8 cellular contexts compared by ENCODE assay signal in the genomic region with DNA sequence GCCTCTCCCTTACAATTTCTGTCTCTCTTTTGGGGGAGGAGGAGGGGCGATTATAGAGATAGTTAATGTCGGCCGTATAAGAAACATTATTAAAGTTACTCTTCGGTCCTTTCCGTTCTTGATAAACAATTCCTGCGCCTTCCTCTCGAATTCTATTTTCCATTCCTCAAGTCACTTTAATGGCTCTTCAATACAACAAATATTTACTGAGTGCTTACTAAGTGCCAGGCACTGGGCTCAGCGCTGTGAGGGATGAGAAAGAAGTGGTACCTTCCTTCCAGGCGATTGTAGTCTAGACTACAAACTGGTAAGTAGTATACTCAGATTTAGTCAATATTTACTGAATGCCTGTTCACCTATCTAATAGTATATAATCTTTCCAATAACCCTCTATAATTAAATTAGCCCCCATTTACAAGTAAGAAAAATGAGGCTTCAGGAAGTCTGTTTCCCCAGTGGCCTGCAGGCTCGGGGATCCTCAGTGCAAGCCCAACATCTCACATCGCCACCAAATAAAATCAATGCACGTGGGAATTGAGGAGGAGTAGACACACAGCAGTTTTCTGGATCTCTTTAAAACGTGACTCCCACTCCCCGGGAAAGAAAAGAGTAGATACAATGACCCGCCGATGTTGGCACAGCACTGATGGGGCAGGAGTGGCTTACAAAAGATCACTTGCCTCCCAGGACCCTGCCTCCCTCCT. TPM values are rescaled to one million over a fixed set of nuclear protein-coding genes. Genes with fewer than 3 reads are reported as not detected.
DNase-seq lines count a peak whose midpoint lies in the region; ATAC-seq and TF ChIP-seq lines count a peak whose summit lies in the region.

No MANE protein-coding gene starts in this region.

- peak overlapping the region; percentile 90 for H3K9ac ChIP-seq in adipocyte (ENCODE audit: low read length)

- peaks cover 36% of the 10 kb centered on the region for H3K4me1 ChIP-seq in cardiac muscle cell (ENCODE audit: low read depth)
- H3K4me1 ChIP-seq in adipocyte (ENCODE audit: control insufficient read depth, insufficient read depth, low read length), result peaks cover 34% of the 10 kb centered on the region
- H3K4me1 ChIP-seq in right lobe of liver, result peaks cover 0 to 20% (median 8%) of the 10 kb centered on the region in 4 donors

- H3K27ac Mint-ChIP-seq in type B pancreatic cell, result peak overlapping the region; percentile 91

- peak overlapping the region; percentile 92 for H3K4me3 Mint-ChIP-seq in type B pancreatic cell

- H3K36me3 ChIP-seq in cardiac muscle cell (no peaks in the 10 kb centered on the region), adipocyte (ENCODE audit: control insufficient read depth, insufficient read depth, low read length, severe bottlenecking) (no peaks in the 10 kb centered on the region), right lobe of liver (no peaks in the 10 kb centered on the region)

- H3K27ac ChIP-seq in cardiac muscle cell, result peak overlapping the region; percentile 93
- H3K27ac ChIP-seq in right lobe of liver, result peak overlapping the region; percentile 52 to 73 (median 57)

- TF ChIP-seq POLR2A in right lobe of liver (IDR thresholded peaks at IDR 0.05), result no peak

- H3K36me3 Mint-ChIP-seq in type B pancreatic cell, result no peaks in the 10 kb centered on the region

- WGBS in right lobe of liver (ENCODE audit: insufficient coverage, low coverage, low lambda C conversion rate, missing lambda C conversion rate), result 12% methylated on average over 16 of the region's 16 CpGs

- intact Hi-C loops in left cardiac atrium (cut with DNase I), result no loop called here
- intact Hi-C loops in right lobe of liver (cut with DNase I), result loop anchor here in 1 of 2 donors (10.0 kb wide), 1 partner anchor 84 kb away; no protein-coding TSS in a partner anchor

- H3K4me3 ChIP-seq in cardiac muscle cell (peak overlapping the region; percentile 70), adipocyte (ENCODE audit: low read length) (peak overlapping the region; percentile 87), right lobe of liver (peak overlapping the region; percentile 44 to 59 (median 54))

- DNase-seq in cardiac muscle cell (ENCODE audit: low read depth in 1 of 2, low spot score in 1 of 2) (no peak), left cardiac atrium (no peak), adipocyte (ENCODE audit: low read depth) (no peak), right lobe of liver (no peak), type B pancreatic cell (ENCODE audit: extremely low spot score, unreplicated experiment) (no peak), iPS-NIHi7 (ENCODE audit: extremely low spot score) (no peak)
- DNase-seq in stimulated activated CD4-positive, alpha-beta T cell treated with anti-CD3 and anti-CD28 coated beads, Interleukin-4, amount 100 ng/mL, for 1 hour, result no peak
- DNase-seq in stimulated activated CD4-positive, alpha-beta T cell treated with anti-CD3 and anti-CD28 coated beads, Interleukin-1b, Interleukin-23, amount 100 ng/mL, for 48 hours, result no peak

- TF ChIP-seq CTCF in cardiac muscle cell (IDR thresholded peaks at IDR 0.05; ENCODE audit: low read depth, low read length), result no peak
- TF ChIP-seq CTCF in right lobe of liver (IDR thresholded peaks at IDR 0.05), result no peak
- no peak for TF ChIP-seq CTCF in type B pancreatic cell (conservative IDR thresholded peaks at IDR 0.05)

- H3K9me3 Mint-ChIP-seq in type B pancreatic cell, result no peaks in the 10 kb centered on the region

- no peaks in the 10 kb centered on the region for H3K27me3 Mint-ChIP-seq in type B pancreatic cell

- no peaks in the 10 kb centered on the region for H3K9me3 ChIP-seq in cardiac muscle cell (ENCODE audit: low read depth)
- H3K9me3 ChIP-seq in adipocyte (ENCODE audit: control insufficient read depth, low read length), result no peaks in the 10 kb centered on the region
- H3K9me3 ChIP-seq in right lobe of liver, result no peaks in the 10 kb centered on the region

- no peak for ATAC-seq in left cardiac atrium
- ATAC-seq in right lobe of liver, result no peak

- H3K4me1 Mint-ChIP-seq in type B pancreatic cell (ENCODE audit: unreplicated experiment), result peaks cover 56% of the 10 kb centered on the region

- H3K27me3 ChIP-seq in cardiac muscle cell (peaks cover 3% of the 10 kb centered on the region), adipocyte (replicated peaks; ENCODE audit: control insufficient read depth, insufficient read depth, low read length) (no peaks in the 10 kb centered on the region), right lobe of liver (no peaks in the 10 kb centered on the region)

RNA-seq across cellular contexts. Expression of a gene that starts 0.6 kb away (rescaled TPM):
- total RNA-seq in cardiac muscle cell (143 and 154 TPM in 2 replicates), left cardiac atrium (10 to 100 TPM; 38.3 to 44.4 TPM), right lobe of liver (10 to 100 TPM in 2 of 6 experiments, 1 to 10 TPM in 4; 6.9 to 20.6 (median 9.3) TPM), type B pancreatic cell (ENCODE audit: low replicate concordance) (47.8 and 58.0 TPM in 2 replicates)
- polyA plus RNA-seq in cardiac muscle cell, result 49.5 and 77.0 TPM in 2 replicates

RNA-seq across cellular contexts. Expression of a gene that starts 1.8 kb away (rescaled TPM):
- total RNA-seq in cardiac muscle cell (0.46 and 1.2 TPM in 2 replicates), left cardiac atrium (under 1 TPM; 0.26 to 0.82 TPM), right lobe of liver (1 to 10 TPM in 1 of 6 experiments, under 1 TPM in 3, not detected in 2; 0.20 to 1.2 (median 0.38) TPM), type B pancreatic cell (ENCODE audit: low replicate concordance) (1.8 and 2.9 TPM in 2 replicates)
- 1.3 and 2.4 TPM in 2 replicates for polyA plus RNA-seq in cardiac muscle cell

RNA-seq across cellular contexts. Expression of a gene that starts 28.9 kb away (rescaled TPM):
- 32.9 and 41.7 TPM in 2 replicates for total RNA-seq in cardiac muscle cell
- polyA plus RNA-seq in cardiac muscle cell, result 26.4 and 31.6 TPM in 2 replicates
- total RNA-seq in left cardiac atrium, result 10 to 100 TPM; 24.9 to 25.5 TPM
- 10 to 100 TPM; 17.1 to 35.8 (median 25.1) TPM for total RNA-seq in right lobe of liver
- 10.9 and 65.8 TPM in 2 replicates for total RNA-seq in type B pancreatic cell (ENCODE audit: low replicate concordance)

RNA-seq across cellular contexts. Expression of a gene that starts 41.4 kb away (rescaled TPM):
- total RNA-seq in cardiac muscle cell (not detected in 2 replicates), left cardiac atrium (not detected), right lobe of liver (not detected), type B pancreatic cell (ENCODE audit: low replicate concordance) (not detected in 2 replicates)
- not detected in 2 replicates for polyA plus RNA-seq in cardiac muscle cell

RNA-seq across cellular contexts. Expression of a gene that starts 56.8 kb away (rescaled TPM):
- not detected in 2 replicates for total RNA-seq in cardiac muscle cell
- not detected in 2 replicates for polyA plus RNA-seq in cardiac muscle cell
- total RNA-seq in left cardiac atrium, result not detected
- total RNA-seq in right lobe of liver, result not detected
- 0.17 TPM in 1 of 2 replicates, not detected in the other for total RNA-seq in type B pancreatic cell (ENCODE audit: low replicate concordance)
